1 cellular context compared by ENCODE assay signal in genomic region chr22:42957958-42958357, GRCh38.
A peak's percentile ranks its signal among the peaks of the same experiment; 100 is the strongest.
TF ChIP-seq lines count a peak whose summit lies in the region.

No MANE protein-coding gene starts in this region.

TF ChIP-seq in endothelial cell of umbilical vein, 7 proteins besides CTCF, POLR2A, EP300 and RAD21:
- TF ChIP-seq GATA2 (IDR thresholded peaks at IDR 0.05; ENCODE audit: insufficient read depth, insufficient read length, low read depth, low read length), result peak; percentile 10
- no peak for TF ChIP-seq JUN (IDR thresholded peaks at IDR 0.05; ENCODE audit: borderline replicate concordance, insufficient read depth, insufficient read length, low read depth)
- TF ChIP-seq, protein P1, sequence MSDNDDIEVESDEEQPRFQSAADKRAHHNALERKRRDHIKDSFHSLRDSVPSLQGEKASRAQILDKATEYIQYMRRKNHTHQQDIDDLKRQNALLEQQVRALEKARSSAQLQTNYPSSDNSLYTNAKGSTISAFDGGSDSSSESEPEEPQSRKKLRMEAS (IDR thresholded peaks at IDR 0.05; ENCODE audit: insufficient read depth, insufficient read length), result no peak
